In genomic region chr2:130806370-130806769, GRCh38 we compare ENCODE assay signal across 29 cellular contexts. TPM values are rescaled to one million over a fixed set of nuclear protein-coding genes. Genes with fewer than 3 reads are reported as not detected.
DNase-seq lines count a peak whose midpoint lies in the region; ATAC-seq and TF ChIP-seq lines count a peak whose summit lies in the region.
"Had no signal": no experiment of that assay in that cellular context is flagged by ENCODE, and none has a peak within 500 bp of the region (broad histone marks: within the 10 kb centered on the region; RNA-seq: fewer than 3 reads in every experiment).

No MANE protein-coding gene starts in this region.

- no peak overlapping the region for H3K27ac ChIP-seq in breast epithelium
- H3K27ac ChIP-seq: C4-2B, heart left ventricle, lower lobe of right lung, transverse colon had no signal

- no TSS peak for BruUV-seq in MCF 10A (replicated peaks; lab: Mats Ljungman, UMichigan)

- no peak overlapping the region for H3K4me3 ChIP-seq in breast epithelium
- no peak overlapping the region for H3K4me3 ChIP-seq in NB4 (ENCODE audit: low read depth, low read length)
- H3K4me3 ChIP-seq: heart left ventricle, lower lobe of right lung, skin epidermis, transverse colon had no signal

- H3K9me3 ChIP-seq in breast epithelium: no peaks in the 10 kb centered on the region
- H3K9me3 ChIP-seq: lower lobe of right lung, transverse colon had no signal

- TF ChIP-seq POLR2A in breast epithelium (IDR thresholded peaks at IDR 0.05): no peak
- no peak for TF ChIP-seq POLR2A in NB4 (IDR thresholded peaks at IDR 0.05; ENCODE audit: extremely low read depth, insufficient read length)

- POLR2A ChIA-PET in MCF 10A (lab: Yijun Ruan, JAX) (interaction anchor here (0.6 to 4.1 kb wide), 9 partner anchors 9 to 75 kb away, joined by 3 to 95 read pairs (median 17); partner anchors contain the start of gene ARHGEF4), WTC11 (lab: Charles Lee) (no interaction called here)

- no peaks in the 10 kb centered on the region for H3K36me3 ChIP-seq in breast epithelium
- H3K36me3 ChIP-seq: heart left ventricle, lower lobe of right lung, transverse colon had no signal

- no peak overlapping the region for H3K4me3 Mint-ChIP-seq in MCF 10A (ENCODE audit: unreplicated experiment)
- no peak overlapping the region for H3K4me3 Mint-ChIP-seq in WTC11
- H3K4me3 Mint-ChIP-seq: natural killer cell treated with Interleukin-12 subunit alpha and Interleukin-12 subunit beta and Interleukin-15 and Interleukin-18, amount 100 ng/mL, for 72 hours had no signal

- no peaks in the 10 kb centered on the region for H3K9me3 Mint-ChIP-seq in MCF 10A (ENCODE audit: unreplicated experiment)
- H3K9me3 Mint-ChIP-seq in WTC11: 0 out of 2 replicates have a peak, but pooled peaks cover 7% of the 10 kb centered on the region
- H3K9me3 Mint-ChIP-seq: natural killer cell treated with Interleukin-12 subunit alpha and Interleukin-12 subunit beta and Interleukin-15 and Interleukin-18, amount 100 ng/mL, for 72 hours had no signal

- CTCF ChIA-PET in MCF 10A (lab: Yijun Ruan, JAX) (interaction anchor here (0.6 to 2.2 kb wide), 8 partner anchors 9 to 267 kb away, joined by 3 to 11 read pairs (median 5); no protein-coding TSS in a partner anchor), WTC11 (lab: Charles Lee) (interaction anchor here (0.8 kb wide), 1 partner anchor 8 kb away, joined by 6 read pairs; no protein-coding TSS in a partner anchor)

- H3K27me3 ChIP-seq in breast epithelium: no peaks in the 10 kb centered on the region
- H3K27me3 ChIP-seq: heart left ventricle, transverse colon had no signal

- H3K4me1 Mint-ChIP-seq in MCF 10A (ENCODE audit: insufficient read depth, unreplicated experiment): peaks cover 39% of the 10 kb centered on the region
- peaks cover 3% of the 10 kb centered on the region for H3K4me1 Mint-ChIP-seq in WTC11

- ATAC-seq in WTC11 (no peak), GM21825 (IDR thresholded peaks at IDR 0.05; ENCODE audit: unreplicated experiment) (no peak), GM18907 (IDR thresholded peaks at IDR 0.05; ENCODE audit: unreplicated experiment) (no peak)
- ATAC-seq: esophagus mucosa; heart left ventricle; lower lobe of right lung; natural killer cell treated with Interleukin-12 subunit alpha and Interleukin-12 subunit beta and Interleukin-15 and Interleukin-18, amount 100 ng/mL, for 72 hours had no signal

- TF ChIP-seq CTCF in MCF 10A (IDR thresholded peaks at IDR 0.05; ENCODE audit: unreplicated experiment): no peak
- no peak for TF ChIP-seq CTCF in breast epithelium (IDR thresholded peaks at IDR 0.05)
- no peak for TF ChIP-seq CTCF in NB4 (IDR thresholded peaks at IDR 0.05; ENCODE audit: low read depth, low read length)
- TF ChIP-seq CTCF in WTC11 (IDR thresholded peaks at IDR 0.05): no peak

- no peaks in the 10 kb centered on the region for H3K36me3 Mint-ChIP-seq in MCF 10A (ENCODE audit: insufficient read depth, unreplicated experiment)
- H3K36me3 Mint-ChIP-seq in WTC11: no peaks in the 10 kb centered on the region
- H3K36me3 Mint-ChIP-seq: natural killer cell treated with Interleukin-12 subunit alpha and Interleukin-12 subunit beta and Interleukin-15 and Interleukin-18, amount 100 ng/mL, for 72 hours had no signal

- DNase-seq in MCF 10A (ENCODE audit: unreplicated experiment) (no peak), breast epithelium (ENCODE audit: low spot score in 2 of 2) (no peak), NB4 (ENCODE audit: low read depth) (peak; percentile 32), WTC11 (ENCODE audit: low spot score) (no peak), nucleus accumbens (lab: John Stamatoyannopoulos, UW) (no peak)
- DNase-seq: activated CD4-positive, alpha-beta T cell treated with anti-CD3 and anti-CD28 coated beads, Interleukin-2, amount 50 U/mL, for 1 hour; activated CD8-positive, alpha-beta memory T cell treated with anti-CD3 and anti-CD28 coated beads, Interleukin-2, amount 50 U/mL, for 4 hours; activated naive CD4-positive, alpha-beta T cell treated with anti-CD3 and anti-CD28 coated beads, Interleukin-2, amount 50 U/mL, for 16 hours; anterior cingulate cortex; cortex of kidney; foreskin fibroblast; heart left ventricle; Karpas-422; kidney glomerular epithelial cell; lower lobe of right lung; NCI-H1436; NCI-H526; SW 1271; T1000; transverse colon had no signal

- intact Hi-C loops in MCF 10A (cut with micrococcal nuclease): no loop called here
- intact Hi-C loops in breast epithelium (cut with DNase I; ENCODE audit: low total_unique reads): no loop called here

- H3K27ac Mint-ChIP-seq in MCF 10A (ENCODE audit: low read depth, unreplicated experiment) (peak overlapping the region; percentile 96), WTC11 (no peak overlapping the region)

- H3K4me1 ChIP-seq in breast epithelium: no peaks in the 10 kb centered on the region
- H3K4me1 ChIP-seq: heart left ventricle, lower lobe of right lung had no signal

- no peaks in the 10 kb centered on the region for H3K27me3 Mint-ChIP-seq in MCF 10A (ENCODE audit: insufficient read depth, unreplicated experiment)
- peaks cover 4% of the 10 kb centered on the region; the same call in 1 of the 2 replicates for H3K27me3 Mint-ChIP-seq in WTC11 (ENCODE audit: low read depth)

TF ChIP-seq in WTC11, 78 proteins besides CTCF, POLR2A, EP300 and RAD21:
- TF ChIP-seq CREB1 (CRISPR knock-in tag; IDR thresholded peaks at IDR 0.05): no peak
- no peak for TF ChIP-seq ZNF396 (CRISPR knock-in tag; IDR thresholded peaks at IDR 0.05; ENCODE audit: borderline replicate concordance)
- no peak for TF ChIP-seq FOXK1 (CRISPR knock-in tag; IDR thresholded peaks at IDR 0.05)
- 0 out of 2 replicates have a peak, but pooled peaks have one; percentile 31 for TF ChIP-seq ZNF423 (CRISPR knock-in tag; IDR thresholded peaks at IDR 0.05)

RNA-seq across cellular contexts. Expression of gene ARHGEF4, which starts 30.3 kb away (rescaled TPM):
- total RNA-seq in MCF 10A (2022) (52.0 and 59.3 TPM in 2 replicates), breast epithelium (10 to 100 TPM in 1 of 3 donors, 1 to 10 TPM in 2; 7.5 to 10.1 (median 8.0) TPM), WTC11 (2021) (18.1 to 21.8 TPM (median 19.5 TPM) in 3 replicates)
- total RNA-seq: natural killer cell treated with Interleukin-12 subunit alpha and Interleukin-12 subunit beta and Interleukin-15 and Interleukin-18, amount 100 ng/mL, for 72 hours had no signal

RNA-seq across cellular contexts. Expression of gene AMER3, which starts 51.0 kb away (rescaled TPM):
- total RNA-seq in MCF 10A (2022) (not detected in 2 replicates), breast epithelium (not detected), WTC11 (2021) (0.05 to 0.13 TPM (median 0.09 TPM) in 3 replicates)
- total RNA-seq: esophagus mucosa; heart left ventricle; lower lobe of right lung; mononuclear cell; natural killer cell treated with Interleukin-12 subunit alpha and Interleukin-12 subunit beta and Interleukin-15 and Interleukin-18, amount 100 ng/mL, for 72 hours; osteoblast; renal cortical epithelial cell had no signal
